In genomic region chr19:47681936-47682335, GRCh38 we compare ENCODE assay signal across 19 cellular contexts. TPM values are rescaled to one million over a fixed set of nuclear protein-coding genes. Genes with fewer than 3 reads are reported as not detected.
DNase-seq lines count a peak whose midpoint lies in the region; ATAC-seq, FAIRE-seq and TF ChIP-seq lines count a peak whose summit lies in the region.
"Had no signal": no experiment of that assay in that cellular context is flagged by ENCODE, and none has a peak within 500 bp of the region (broad histone marks: within the 10 kb centered on the region; RNA-seq: fewer than 3 reads in every experiment).

No MANE protein-coding gene starts in this region.

- no peaks in the 10 kb centered on the region for H3K9me3 ChIP-seq in K562 (replicated peaks; ENCODE audit: control insufficient read depth, insufficient read depth, low read depth, low read length)
- no peaks in the 10 kb centered on the region for H3K9me3 ChIP-seq in aorta (ENCODE audit: control insufficient read depth, low read length)
- H3K9me3 ChIP-seq: BLaER1 treated with 17β-estradiol and CSF1 and Interleukin-3, amounts not matched to agents 10 nM and 100 nM had no signal

- H3K27ac Mint-ChIP-seq in nephron progenitor cell, result no peak overlapping the region
- H3K27ac Mint-ChIP-seq: CD4-positive, CD25-positive, alpha-beta regulatory T cell; GM23338 had no signal

- H3K79me1 ChIP-seq in mesendoderm (ENCODE audit: low read length), result peaks cover 11% of the 10 kb centered on the region

- H2AK5ac ChIP-seq in mesendoderm (ENCODE audit: low read length), result no peak overlapping the region

- DNase-seq in Right ventricle myocardium inferior (ENCODE audit: missing footprints) (peak; percentile 55), cardiac septum (ENCODE audit: low spot score) (no peak), K562 (ENCODE audit: extremely low read depth in 1 of 4, low spot score in 3 of 4) (no peak), mesendoderm (no peak), aorta (no peak), nephron progenitor cell (no peak)
- DNase-seq in activated CD8-positive, alpha-beta memory T cell treated with anti-CD3 and anti-CD28 coated beads, Interleukin-2, amount 50 U/mL, for 4 hours, result no peak
- DNase-seq: ACHN; Calu3; CD4-positive, CD25-positive, alpha-beta regulatory T cell; DMS 273 treated with DMSO at 0.1 percent for 48 hours; DMS79; H9 had no signal

- H3K4me1 Mint-ChIP-seq in nephron progenitor cell, result no peaks in the 10 kb centered on the region
- H3K4me1 Mint-ChIP-seq: GM23338, H9 had no signal

- H2BK15ac ChIP-seq in mesendoderm (replicated peaks; ENCODE audit: low read depth), result no peak overlapping the region

- no peak overlapping the region for H3K4me3 Mint-ChIP-seq in nephron progenitor cell
- H3K4me3 Mint-ChIP-seq: CD4-positive, CD25-positive, alpha-beta regulatory T cell; GM23338; H9 had no signal

- H3K27me3 ChIP-seq in K562 (ENCODE audit: control insufficient read depth in 2 of 2, insufficient read depth in 2 of 2, low read length in 2 of 2), result no peaks in the 10 kb centered on the region
- H3K27me3 ChIP-seq in mesendoderm (ENCODE audit: insufficient read depth, low read length, poor library complexity), result no peaks in the 10 kb centered on the region
- H3K27me3 ChIP-seq in aorta (ENCODE audit: control insufficient read depth in 1 of 2, insufficient read depth in 2 of 2, low read length in 1 of 2), result no peaks in the 10 kb centered on the region
- H3K27me3 ChIP-seq: BLaER1 treated with 17β-estradiol and CSF1 and Interleukin-3, amounts not matched to agents 10 nM and 100 nM had no signal

- H4K8ac ChIP-seq in mesendoderm (ENCODE audit: low read depth, low read length), result no peak overlapping the region

- peak overlapping the region; percentile 22 for H2BK120ac ChIP-seq in mesendoderm (ENCODE audit: low read depth, low read length)

- H3K27ac ChIP-seq in K562 (ENCODE audit: extremely low read depth, low read depth, low read length) (no peak overlapping the region), mesendoderm (ENCODE audit: low read depth, low read length) (peak overlapping the region; percentile 42), aorta (ENCODE audit: low read depth in 1 of 2, low read length in 2 of 2) (no peak overlapping the region)
- H3K27ac ChIP-seq: BLaER1 treated with 17β-estradiol and CSF1 and Interleukin-3, amounts not matched to agents 10 nM and 100 nM had no signal

- no peak for FAIRE-seq in K562 (lab: Jason Lieb, UNC)
- FAIRE-seq: GM12878, HepG2 had no signal

- 90% methylated on average over 11 of the region's 23 CpGs for WGBS in K562 (ENCODE audit: insufficient coverage, low coverage, missing lambda C conversion rate)
- no CpG with 5 or more reads among the region's 23 CpGs for WGBS in mesendoderm (ENCODE audit: extremely low coverage, insufficient coverage, low lambda C conversion rate)
- WGBS in aorta, 2 donors, result 93 to 95% methylated on average over 13 to 23 of the region's 23 CpGs

- TF ChIP-seq EP300 in K562 (IDR thresholded peaks at IDR 0.05; ENCODE audit: low read length), result no peak

- H3K4me3 ChIP-seq in K562 (no peak overlapping the region), mesendoderm (ENCODE audit: low read length) (no peak overlapping the region), aorta (ENCODE audit: low read length in 2 of 2) (no peak overlapping the region)
- H3K4me3 ChIP-seq: BLaER1 treated with 17β-estradiol and CSF1 and Interleukin-3, amounts not matched to agents 10 nM and 100 nM; GM12878; GM23338 had no signal

- TF ChIP-seq CTCF in K562 (IDR thresholded peaks at IDR 0.05 in 2 of 3, conservative IDR thresholded peaks at IDR 0.05 in 1 of 3; ENCODE audit: insufficient read depth in 2 of 3, low read depth in 1 of 3, low read length in 3 of 3) (no peak), nephron progenitor cell (IDR thresholded peaks at IDR 0.05) (no peak)

- H3K27me3 Mint-ChIP-seq in nephron progenitor cell (ENCODE audit: low read depth, poor library complexity), result no peaks in the 10 kb centered on the region
- H3K27me3 Mint-ChIP-seq: CD4-positive, CD25-positive, alpha-beta regulatory T cell had no signal

- H3K18ac ChIP-seq in mesendoderm (ENCODE audit: low read length), result peak overlapping the region; percentile 33

- H3K36me3 Mint-ChIP-seq in nephron progenitor cell (ENCODE audit: low read depth), result peaks cover 34% of the 10 kb centered on the region

- H3K9ac ChIP-seq in K562 (ENCODE audit: insufficient read depth in 1 of 2, low read depth in 2 of 2, low read length in 2 of 2) (no peak overlapping the region), mesendoderm (ENCODE audit: low read length) (no peak overlapping the region)
- H3K9ac ChIP-seq: BLaER1 treated with 17β-estradiol and CSF1 and Interleukin-3, amounts not matched to agents 10 nM and 100 nM had no signal

- H3K79me2 ChIP-seq in K562 (ENCODE audit: control insufficient read depth, insufficient read depth, low read length) (no peaks in the 10 kb centered on the region), mesendoderm (ENCODE audit: control insufficient read depth, insufficient read depth, low read length) (peaks cover 4% of the 10 kb centered on the region)

- H3K36me3 ChIP-seq in K562 (ENCODE audit: control insufficient read depth, insufficient read depth, low read length) (peaks cover 13% of the 10 kb centered on the region; the same call in 1 of the 3 replicates), mesendoderm (ENCODE audit: control insufficient read depth, insufficient read depth, low read length) (no peaks in the 10 kb centered on the region), aorta (ENCODE audit: control insufficient read depth in 1 of 2, insufficient read depth in 2 of 2, low read length in 1 of 2) (peaks cover 0 to 8% of the 10 kb centered on the region in 2 donors)

- TF ChIP-seq POLR2A in K562 (conservative IDR thresholded peaks at IDR 0.05), result no peak

- H3K23ac ChIP-seq in mesendoderm (ENCODE audit: low read length), result no peak overlapping the region

- H3K9me3 Mint-ChIP-seq in nephron progenitor cell, result no peaks in the 10 kb centered on the region
- H3K9me3 Mint-ChIP-seq: CD4-positive, CD25-positive, alpha-beta regulatory T cell; GM23338; H9 had no signal

- ATAC-seq in Right ventricle myocardium inferior, result no peak
- ATAC-seq in K562, result no peak
- peak; percentile 20 for ATAC-seq in aorta (ENCODE audit: low FRiP score)
- ATAC-seq in HG03469 (IDR thresholded peaks at IDR 0.05; ENCODE audit: unreplicated experiment), result no peak
- ATAC-seq: GM12878, GM23338, HepG2 had no signal

- H3K4me1 ChIP-seq in K562 (replicated peaks in 1 of 2; ENCODE audit: control insufficient read depth in 2 of 2, insufficient read depth in 2 of 2, low read length in 2 of 2), result peaks cover 4 to 7% of the 10 kb centered on the region in 2 experiments; a peak in 4 of 5 replicates
- peaks cover 5% of the 10 kb centered on the region for H3K4me1 ChIP-seq in mesendoderm (ENCODE audit: control insufficient read depth, low read depth, low read length)
- H3K4me1 ChIP-seq in aorta (ENCODE audit: control insufficient read depth in 1 of 2, insufficient read depth in 2 of 2, low read length in 2 of 2), result no peaks in the 10 kb centered on the region

- H4K20me1 ChIP-seq in K562 (replicated peaks; ENCODE audit: control insufficient read depth, insufficient read depth, low read length), result 0 out of 2 replicates have a peak, but pooled peaks cover 9% of the 10 kb centered on the region

- peaks cover 4% of the 10 kb centered on the region for H3K9me1 ChIP-seq in K562 (ENCODE audit: control insufficient read depth, insufficient read depth, low read length)

- in situ Hi-C loops in K562 (cut with MboI), result no loop called here

- CTCF ChIA-PET in K562 (lab: Yijun Ruan, JAX; ENCODE audit: low intra/inter-chr PET ratio), result no interaction called here

- peak overlapping the region; percentile 44 for H2BK5ac ChIP-seq in mesendoderm (ENCODE audit: low read length)

- H2AFZ ChIP-seq in K562 (ENCODE audit: low read depth, low read length), result no peak overlapping the region
- H2AFZ ChIP-seq: GM23338 had no signal

- H3K56ac ChIP-seq in mesendoderm (ENCODE audit: low read length), result peak overlapping the region; percentile 81

- POLR2A ChIA-PET in K562 (lab: Yijun Ruan, JAX), result interaction anchor here (0.5 kb wide), 1 partner anchor 186 kb away, joined by 5 read pairs; no protein-coding TSS in a partner anchor

- intact Hi-C loops in Right ventricle myocardium inferior (cut with DNase I), result no loop called here
- intact Hi-C loops in cardiac septum (cut with DNase I), result loop anchor here (10.0 kb wide), 1 partner anchor 377 kb away; the partner anchor contains the start of gene C5AR1
- intact Hi-C loops in K562 (cut with micrococcal nuclease), result no loop called here
- intact Hi-C loops in aorta (cut with DNase I), result no loop called here

- no peak overlapping the region for H4K5ac ChIP-seq in mesendoderm (ENCODE audit: low read length)

- no peak overlapping the region for H3K4ac ChIP-seq in mesendoderm (ENCODE audit: low read depth, low read length)

- H3K4me2 ChIP-seq in K562 (ENCODE audit: insufficient read depth, low read length), result no peak overlapping the region
- no peak overlapping the region for H3K4me2 ChIP-seq in mesendoderm (ENCODE audit: low read length)
- H3K4me2 ChIP-seq: BLaER1 treated with 17β-estradiol and CSF1 and Interleukin-3, amounts not matched to agents 10 nM and 100 nM; GM23338 had no signal

- no peak for TF ChIP-seq RAD21 in K562 (CRISPR knock-in tag; conservative IDR thresholded peaks at IDR 0.05 in 1 of 2, IDR thresholded peaks at IDR 0.05 in 1 of 2)

- no TSS peak for BruUV-seq in K562 (replicated peaks; lab: Mats Ljungman, UMichigan)

RNA-seq across cellular contexts. Expression of gene EHD2, which starts 31.3 kb away (rescaled TPM):
- total RNA-seq in Right ventricle myocardium inferior (60.5 TPM), cardiac septum (42.6 TPM), K562 (2014; rRNA removed) (4.3 and 5.9 TPM in 2 replicates), K562 (2014; rRNA removed; fragmentation: Illumina TruSeq; extraction: Trizol) (1.6 and 1.8 TPM in 2 replicates), K562 (2015; rRNA removed; fragmentation: Illumina TruSeq; extraction: Trizol) (1.8 and 2.3 TPM in 2 replicates), K562 (2021) (26.3 and 32.2 TPM in 2 replicates), aorta (100 to 1,000 TPM; 170 to 189 TPM)
- total RNA-seq in K562 (2011; cell fraction: chromatin; rRNA removed; ENCODE audit: low replicate concordance), result 11.5 and 24.1 TPM in 2 replicates
- total RNA-seq in K562 (2011; cell fraction: nucleolus; rRNA removed), result 15.1 and 17.2 TPM in 2 replicates
- total RNA-seq in K562 (2011; cell fraction: nucleoplasm; rRNA removed), result 13.1 and 17.8 TPM in 2 replicates
- polyA plus RNA-seq in K562 (2011; rRNA removed) (3.0 and 9.6 TPM in 2 replicates), K562 (2014; fragmentation: Illumina TruSeq; extraction: Trizol) (14.7 and 15.3 TPM in 2 replicates), K562 (2014; fragmentation: Nextera tagmentation; extraction: Ambion mirVana) (1 to 10 TPM; 1.7 to 2.1 TPM), K562 (2014; rRNA removed) (7.5 and 9.0 TPM in 2 replicates), aorta (100 to 1,000 TPM in 1 of 2 donors, 10 to 100 TPM in 1; 38.4 to 121 TPM)
- 6.5 and 11.7 TPM in 2 replicates for polyA plus RNA-seq in K562 (2011; cell fraction: cytosol; rRNA removed)
- polyA plus RNA-seq in K562 (2011; cell fraction: nucleus; rRNA removed), result 5.3 and 11.9 TPM in 2 replicates
- polyA plus RNA-seq in K562 (2012), result 20.4 and 23.6 TPM in 2 replicates
- polyA minus RNA-seq in K562 (2011; rRNA and poly(A)+ RNA removed), result 4.3 and 4.9 TPM in 2 replicates
- polyA minus RNA-seq in K562 (2011; cell fraction: cytosol; rRNA and poly(A)+ RNA removed), result 31.8 and 37.0 TPM in 2 replicates
- 7.6 and 8.9 TPM in 2 replicates for polyA minus RNA-seq in K562 (2011; cell fraction: nucleus; rRNA and poly(A)+ RNA removed)
- 7.1 TPM for polyA plus RNA-seq in mesendoderm (2013, experiment 1 of 2)
- polyA plus RNA-seq in mesendoderm (2013, experiment 2 of 2), result 7.0 TPM
- total RNA-seq: G401 had no signal
